ENCODE assay signal across 7 cellular contexts in the genomic region with DNA sequence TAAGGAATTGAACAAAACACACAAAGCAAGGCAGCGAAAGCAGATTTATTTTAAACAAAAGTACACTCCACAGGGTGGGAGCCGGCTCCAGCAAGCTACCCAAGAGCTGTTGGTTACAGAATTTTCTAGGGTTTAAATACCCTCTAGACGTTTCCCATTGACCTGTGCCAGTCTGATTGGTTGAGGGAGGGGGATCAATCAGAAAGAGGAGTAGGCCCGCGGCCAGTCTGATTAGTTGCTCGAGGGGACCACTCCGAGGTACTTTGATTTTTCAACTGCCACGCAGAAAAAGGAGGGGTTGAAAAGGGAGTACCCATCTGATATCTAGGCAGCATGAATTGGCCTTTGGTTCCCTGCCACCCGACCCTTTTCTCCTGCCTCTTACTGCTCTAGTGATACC. TPM values are rescaled to one million over a fixed set of nuclear protein-coding genes. Genes with fewer than 3 reads are reported as not detected.
A peak's percentile ranks its signal among the peaks of the same experiment; 100 is the strongest.
DNase-seq lines count a peak whose midpoint lies in the region; ATAC-seq and TF ChIP-seq lines count a peak whose summit lies in the region.

No MANE protein-coding gene starts in this region.

- H4K91ac ChIP-seq in H9 (ENCODE audit: insufficient read length, low read depth, low read length): no peak overlapping the region

- H3K23me2 ChIP-seq in H9 (ENCODE audit: insufficient read length, low read depth, low read length, poor library complexity, severe bottlenecking): peaks cover 4% of the 10 kb centered on the region

- no peak overlapping the region for H3T11ph ChIP-seq in H9 (ENCODE audit: low read length)

- H3K9me3 ChIP-seq in H9 (ENCODE audit: control insufficient read depth, low read depth, low read length) (no peaks in the 10 kb centered on the region), skeletal muscle satellite cell (replicated peaks; ENCODE audit: low read length) (no peaks in the 10 kb centered on the region)

- no peak overlapping the region for H3K23ac ChIP-seq in H9 (ENCODE audit: insufficient read length, low read depth, low read length)

- H3K18ac ChIP-seq in H9 (ENCODE audit: insufficient read length, low read depth, low read length): no peak overlapping the region

- ATAC-seq in HG02852 (IDR thresholded peaks at IDR 0.05; ENCODE audit: unreplicated experiment) (no peak), GM19455 (IDR thresholded peaks at IDR 0.05; ENCODE audit: unreplicated experiment) (no peak)

- H2AK5ac ChIP-seq in H9 (ENCODE audit: insufficient read length, low read length): no peak overlapping the region

- TF ChIP-seq CTCF in H9 (conservative IDR thresholded peaks at IDR 0.05): no peak
- TF ChIP-seq CTCF in fibroblast of pulmonary artery (IDR thresholded peaks at IDR 0.05; ENCODE audit: low read length, missing control alignments): no peak

- H2BK5ac ChIP-seq in H9 (ENCODE audit: insufficient read length, low read length): no peak overlapping the region

- no peak overlapping the region for H3K4ac ChIP-seq in H9 (ENCODE audit: low read depth, low read length)

- no peak overlapping the region for H2BK15ac ChIP-seq in H9 (ENCODE audit: low read depth, low read length)

- no peak overlapping the region for H2BK12ac ChIP-seq in H9 (ENCODE audit: insufficient read length, low read depth, low read length)

- H3K4me2 ChIP-seq in H9 (ENCODE audit: insufficient read depth, insufficient read length, low read length): peak overlapping the region; percentile 60
- peak overlapping the region; percentile 97 for H3K4me2 ChIP-seq in skeletal muscle satellite cell (ENCODE audit: low read length)

- H3K27ac ChIP-seq in H9 (ENCODE audit: insufficient read length, low read depth, low read length): no peak overlapping the region

- peak overlapping the region in 1 of 3 experiments; percentile 99; a peak in 2 of 7 replicates for H3K27ac Mint-ChIP-seq in H9

- in situ Hi-C loops in SK-MEL-5 (cut with HindIII; ENCODE audit: low pct_unique_long_range_greater_than_20kb, low sequenced_read_pairs): no loop called here

- no peak overlapping the region for H3K14ac ChIP-seq in H9 (ENCODE audit: insufficient read depth, low read length)

- no peak overlapping the region for H2BK120ac ChIP-seq in H9 (ENCODE audit: low read depth, low read length, poor library complexity, severe bottlenecking)

- peaks cover 41% of the 10 kb centered on the region for H3K36me3 ChIP-seq in skeletal muscle satellite cell (ENCODE audit: insufficient read depth, low read length)

- peak overlapping the region; percentile 74 for H3K9ac ChIP-seq in H9 (ENCODE audit: extremely low read depth, insufficient read length, low read length)
- H3K9ac ChIP-seq in skeletal muscle satellite cell (ENCODE audit: low read depth, low read length): peak overlapping the region; percentile 99

- peaks cover 13 to 19% of the 10 kb centered on the region in 2 experiments for H3K4me1 Mint-ChIP-seq in H9

- no peak overlapping the region for H4K8ac ChIP-seq in H9 (replicated peaks; ENCODE audit: insufficient read length, low read depth, low read length)

- H3K27me3 Mint-ChIP-seq in H9 (ENCODE audit: low read depth): peaks cover 23% of the 10 kb centered on the region

- no peaks in the 10 kb centered on the region for H4K20me1 ChIP-seq in H9 (ENCODE audit: control insufficient read depth, insufficient read depth, insufficient read length)

- peaks cover 29 to 50% (median 31%) of the 10 kb centered on the region in 3 experiments for H3K36me3 Mint-ChIP-seq in H9 (ENCODE audit: insufficient read depth in 1 of 3, low read depth in 3 of 3)

- H3K56ac ChIP-seq in H9 (ENCODE audit: insufficient read length, low read depth, low read length): no peak overlapping the region

- H3K27me3 ChIP-seq in H9 (ENCODE audit: insufficient read depth, low read length) (no peaks in the 10 kb centered on the region), skeletal muscle satellite cell (ENCODE audit: control insufficient read depth, insufficient read depth, low read length) (no peaks in the 10 kb centered on the region)

- DNase-seq in H9: no peak
- peak; percentile 22 for DNase-seq in SK-MEL-5 (ENCODE audit: low read depth, low spot score)
- no peak for DNase-seq in fibroblast of pulmonary artery (ENCODE audit: low read depth)
- no peak for DNase-seq in NCI-H1694 (lab: John Stamatoyannopoulos, UW)

- H4K5ac ChIP-seq in H9 (ENCODE audit: insufficient read length, low read depth, low read length): no peak overlapping the region

- peak overlapping the region; percentile 95 to 97 for H3K4me3 Mint-ChIP-seq in H9

- H3K79me2 ChIP-seq in H9 (ENCODE audit: insufficient read depth, low read length): peaks cover 17% of the 10 kb centered on the region; the same call in 1 of the 2 replicates

- H3K9me3 Mint-ChIP-seq in H9: peaks cover 0 to 4% of the 10 kb centered on the region in 2 experiments; a peak in 2 of 5 replicates

- no peak overlapping the region for H2BK20ac ChIP-seq in H9 (ENCODE audit: low read depth, low read length, poor library complexity, severe bottlenecking)

- H3K4me1 ChIP-seq in H9 (ENCODE audit: insufficient read depth, low read length) (no peaks in the 10 kb centered on the region), skeletal muscle satellite cell (ENCODE audit: control insufficient read depth, insufficient read depth, low read length) (peaks cover 25% of the 10 kb centered on the region)

- H3K4me3 ChIP-seq in fibroblast of pulmonary artery (replicated peaks; ENCODE audit: low read depth, low read length): peak overlapping the region; percentile 98
- peak overlapping the region; percentile 88 for H3K4me3 ChIP-seq in skeletal muscle satellite cell (ENCODE audit: low read length)

- peaks cover 3% of the 10 kb centered on the region for H3K79me1 ChIP-seq in H9 (ENCODE audit: insufficient read depth, low read depth, low read length, poor library complexity, severe bottlenecking)

- WGBS in H9 (ENCODE audit: extremely low coverage, insufficient read length, low lambda C conversion rate): no CpG with 5 or more reads among the region's 9 CpGs

- no peak overlapping the region for H2AFZ ChIP-seq in H9 (ENCODE audit: low read length)

RNA-seq across cellular contexts. Expression of a gene that starts 1.0 kb away (rescaled TPM):
- total RNA-seq in H9 (2021): 78.9 and 82.5 TPM in 2 replicates
- 96.7 and 108 TPM in 2 replicates for total RNA-seq in SK-MEL-5 (2014; rRNA removed; shearing (Covaris generic))
- polyA plus RNA-seq in SK-MEL-5 (2015; cell fraction: cytosol; rRNA removed): 55.4 and 57.3 TPM in 2 replicates
- 51.7 and 101 TPM in 2 replicates for polyA plus RNA-seq in SK-MEL-5 (2015; cell fraction: nucleus; rRNA removed)
- 57.4 and 78.3 TPM in 2 replicates for total RNA-seq in skeletal muscle satellite cell (2012; rRNA removed)

RNA-seq across cellular contexts. Expression of a gene that starts 59.9 kb away (rescaled TPM):
- total RNA-seq in H9 (2021): 45.3 and 46.2 TPM in 2 replicates
- 32.4 and 47.7 TPM in 2 replicates for total RNA-seq in SK-MEL-5 (2014; rRNA removed; shearing (Covaris generic))
- 61.8 and 75.1 TPM in 2 replicates for polyA plus RNA-seq in SK-MEL-5 (2015; cell fraction: cytosol; rRNA removed)
- 16.1 and 29.3 TPM in 2 replicates for polyA plus RNA-seq in SK-MEL-5 (2015; cell fraction: nucleus; rRNA removed)
- total RNA-seq in skeletal muscle satellite cell (2012; rRNA removed): 31.7 and 51.8 TPM in 2 replicates
